ENCODE assay signal across 1 cellular context in genomic region chr12:124686001-124686884, GRCh38.
A peak's percentile ranks its signal among the peaks of the same experiment; 100 is the strongest.
TF ChIP-seq lines count a peak whose summit lies in the region.

No MANE protein-coding gene starts in this region.

TF ChIP-seq in K562, 482 proteins besides CTCF, POLR2A, EP300 and RAD21 (continued from another document):
- TF ChIP-seq NBN (IDR thresholded peaks at IDR 0.05; ENCODE audit: low read depth) (no peak), C11orf30 (IDR thresholded peaks at IDR 0.05; ENCODE audit: low read depth) (no peak), ESRRB (CRISPR knock-in tag; IDR thresholded peaks at IDR 0.05; ENCODE audit: borderline replicate concordance) (no peak), EP400 (IDR thresholded peaks at IDR 0.05) (no peak), KHSRP (IDR thresholded peaks at IDR 0.05) (no peak), NFIC (IDR thresholded peaks at IDR 0.05) (peak; percentile 67), ARID3A (IDR thresholded peaks at IDR 0.05; ENCODE audit: borderline replicate concordance, low read depth, low read length) (no peak), ETS2 (tag; IDR thresholded peaks at IDR 0.05; ENCODE audit: borderline replicate concordance, poor library complexity, severe bottlenecking) (no peak), HDAC2 (IDR thresholded peaks at IDR 0.05) (0 out of 2 replicates have a peak, but pooled peaks have one; percentile 13), HNRNPL (IDR thresholded peaks at IDR 0.05; ENCODE audit: low read depth, low read length) (no peak), ZNF174 (CRISPR knock-in tag; IDR thresholded peaks at IDR 0.05) (no peak), RBM25 (IDR thresholded peaks at IDR 0.05; ENCODE audit: low read depth, low read length, severe bottlenecking) (peak; percentile 41), TCF15 (CRISPR knock-in tag; IDR thresholded peaks at IDR 0.05) (no peak), HIVEP1 (CRISPR knock-in tag; IDR thresholded peaks at IDR 0.05) (no peak), GABPB1 (CRISPR knock-in tag; IDR thresholded peaks at IDR 0.05) (no peak), CBFA2T2 (conservative IDR thresholded peaks at IDR 0.05) (0 out of 2 replicates have a peak, but pooled peaks have one; percentile 13), CBX8 (IDR thresholded peaks at IDR 0.05; ENCODE audit: borderline replicate concordance, extremely low read depth, low read depth, low read length, poor library complexity, severe bottlenecking) (no peak)
